Comparison of ENCODE assay signal across 8 cellular contexts in the genomic region with DNA sequence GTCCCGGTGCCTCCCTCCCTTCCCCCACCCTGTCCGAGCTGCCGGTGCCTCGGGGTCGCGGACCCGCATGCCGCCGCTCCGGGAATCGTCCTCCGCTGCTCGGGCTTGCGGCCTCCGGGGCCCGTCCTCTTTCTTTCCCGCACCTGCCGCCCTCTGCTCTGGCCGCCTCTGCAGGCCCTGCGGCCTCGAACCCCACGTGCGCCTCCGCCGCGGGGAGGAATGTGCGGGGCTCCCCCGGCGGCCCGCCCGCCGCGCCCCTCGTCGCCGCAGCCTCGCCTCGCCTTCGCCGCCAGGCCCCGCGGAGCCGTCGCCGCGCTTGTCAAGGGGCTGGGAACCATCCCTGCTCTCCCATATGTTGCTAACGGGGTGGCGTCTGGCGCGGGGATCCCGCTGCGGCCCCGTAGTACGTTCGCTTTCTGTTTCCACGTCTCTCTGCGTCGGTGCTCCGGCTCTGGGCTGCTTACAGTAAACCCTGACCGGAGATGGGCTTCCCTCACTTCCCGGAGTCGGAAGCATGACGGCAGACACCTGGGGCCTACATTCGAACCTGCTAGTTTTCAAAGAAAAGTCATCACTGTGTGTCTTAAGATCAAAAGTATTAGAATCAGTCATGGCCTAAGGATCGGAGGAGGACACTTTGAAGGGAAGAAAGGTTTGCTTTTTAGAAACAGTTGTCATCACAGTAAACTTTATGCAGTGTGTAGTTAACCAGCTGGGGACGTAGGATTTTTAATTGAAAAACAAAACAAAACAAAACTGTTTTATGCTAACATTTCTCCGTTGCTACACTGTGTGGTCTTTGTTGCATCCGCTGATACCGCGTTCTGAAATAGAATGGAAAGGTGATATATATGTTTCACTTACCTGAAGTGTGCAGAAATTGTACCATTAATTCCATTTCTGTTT.
A peak's percentile ranks its signal among the peaks of the same experiment; 100 is the strongest.
DNase-seq lines count a peak whose midpoint lies in the region; ATAC-seq, FAIRE-seq and TF ChIP-seq lines count a peak whose summit lies in the region.

No MANE protein-coding gene starts in this region.

- DNase-seq in GM12892 (ENCODE audit: insufficient read length) (peak; percentile 40), NB4 (ENCODE audit: low read depth) (peak; percentile 79), WTC11 (ENCODE audit: low spot score) (peak; percentile 52), bronchial epithelial cell (ENCODE audit: low read depth) (peak; percentile 48), islet precursor cell (peak; percentile 71), NCI-H1048 (lab: John Stamatoyannopoulos, UW) (no peak)
- peak; percentile 85 for DNase-seq in stimulated activated CD4-positive, alpha-beta T cell treated with anti-CD3 and anti-CD28 coated beads, Interleukin-15, amount 100 ng/mL, for 24 hours

- FAIRE-seq in GM12892 (lab: Jason Lieb, UNC) (no peak), bronchial epithelial cell (lab: Jason Lieb, UNC) (no peak)

- peak overlapping the region; percentile 93 for H3K4me3 Mint-ChIP-seq in WTC11

- peaks cover 7% of the 10 kb centered on the region for H3K36me3 Mint-ChIP-seq in WTC11

- H3K36me3 ChIP-seq in bronchial epithelial cell (ENCODE audit: control insufficient read depth, insufficient read depth, low read length) = no peaks in the 10 kb centered on the region

- ATAC-seq in HG02571 (IDR thresholded peaks at IDR 0.05; ENCODE audit: unreplicated experiment) = peak; percentile 50
- ATAC-seq in WTC11 = peak; percentile 36

- peak overlapping the region; percentile 97 for H3K27ac Mint-ChIP-seq in WTC11

- H3K27me3 Mint-ChIP-seq in WTC11 (ENCODE audit: low read depth) = no peaks in the 10 kb centered on the region

- H3K4me3 ChIP-seq in NB4 (ENCODE audit: low read depth, low read length) (peak overlapping the region; percentile 94), bronchial epithelial cell (ENCODE audit: low read depth, low read length) (peak overlapping the region; percentile 99)

- peaks cover 6% of the 10 kb centered on the region for H3K9me3 Mint-ChIP-seq in WTC11

- CTCF ChIA-PET in WTC11 (lab: Charles Lee) = no interaction called here

- peaks cover 43% of the 10 kb centered on the region for H3K4me1 Mint-ChIP-seq in WTC11

- TF ChIP-seq POLR2A in GM12892 (IDR thresholded peaks at IDR 0.05; ENCODE audit: low read depth, low read length) = no peak
- no peak for TF ChIP-seq POLR2A in NB4 (IDR thresholded peaks at IDR 0.05; ENCODE audit: extremely low read depth, insufficient read length)

- TF ChIP-seq CTCF in NB4 (IDR thresholded peaks at IDR 0.05; ENCODE audit: low read depth, low read length) = no peak
- no peak for TF ChIP-seq CTCF in WTC11 (IDR thresholded peaks at IDR 0.05)
- TF ChIP-seq CTCF in bronchial epithelial cell (IDR thresholded peaks at IDR 0.05; ENCODE audit: insufficient read depth, low read length, severe bottlenecking) = no peak

- POLR2A ChIA-PET in WTC11 (lab: Charles Lee) = interaction anchor here (0.6 to 1.5 kb wide), 3 partner anchors 10 to 313 kb away, joined by 3 to 6 read pairs (median 3); a partner anchor contains a TSS

- H3K27me3 ChIP-seq in bronchial epithelial cell (ENCODE audit: control insufficient read depth, insufficient read depth, low read length) = no peaks in the 10 kb centered on the region

TF ChIP-seq in WTC11, 78 proteins besides CTCF, POLR2A, EP300 and RAD21 (continues in another document):
- TF ChIP-seq, protein P1, sequence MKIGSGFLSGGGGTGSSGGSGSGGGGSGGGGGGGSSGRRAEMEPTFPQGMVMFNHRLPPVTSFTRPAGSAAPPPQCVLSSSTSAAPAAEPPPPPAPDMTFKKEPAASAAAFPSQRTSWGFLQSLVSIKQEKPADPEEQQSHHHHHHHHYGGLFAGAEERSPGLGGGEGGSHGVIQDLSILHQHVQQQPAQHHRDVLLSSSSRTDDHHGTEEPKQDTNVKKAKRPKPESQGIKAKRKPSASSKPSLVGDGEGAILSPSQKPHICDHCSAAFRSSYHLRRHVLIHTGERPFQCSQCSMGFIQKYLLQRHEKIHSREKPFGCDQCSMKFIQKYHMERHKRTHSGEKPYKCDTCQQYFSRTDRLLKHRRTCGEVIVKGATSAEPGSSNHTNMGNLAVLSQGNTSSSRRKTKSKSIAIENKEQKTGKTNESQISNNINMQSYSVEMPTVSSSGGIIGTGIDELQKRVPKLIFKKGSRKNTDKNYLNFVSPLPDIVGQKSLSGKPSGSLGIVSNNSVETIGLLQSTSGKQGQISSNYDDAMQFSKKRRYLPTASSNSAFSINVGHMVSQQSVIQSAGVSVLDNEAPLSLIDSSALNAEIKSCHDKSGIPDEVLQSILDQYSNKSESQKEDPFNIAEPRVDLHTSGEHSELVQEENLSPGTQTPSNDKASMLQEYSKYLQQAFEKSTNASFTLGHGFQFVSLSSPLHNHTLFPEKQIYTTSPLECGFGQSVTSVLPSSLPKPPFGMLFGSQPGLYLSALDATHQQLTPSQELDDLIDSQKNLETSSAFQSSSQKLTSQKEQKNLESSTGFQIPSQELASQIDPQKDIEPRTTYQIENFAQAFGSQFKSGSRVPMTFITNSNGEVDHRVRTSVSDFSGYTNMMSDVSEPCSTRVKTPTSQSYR (CRISPR knock-in tag; IDR thresholded peaks at IDR 0.05) = peak; percentile 51; the same call in 1 of the 2 replicates
- TF ChIP-seq, protein P2, sequence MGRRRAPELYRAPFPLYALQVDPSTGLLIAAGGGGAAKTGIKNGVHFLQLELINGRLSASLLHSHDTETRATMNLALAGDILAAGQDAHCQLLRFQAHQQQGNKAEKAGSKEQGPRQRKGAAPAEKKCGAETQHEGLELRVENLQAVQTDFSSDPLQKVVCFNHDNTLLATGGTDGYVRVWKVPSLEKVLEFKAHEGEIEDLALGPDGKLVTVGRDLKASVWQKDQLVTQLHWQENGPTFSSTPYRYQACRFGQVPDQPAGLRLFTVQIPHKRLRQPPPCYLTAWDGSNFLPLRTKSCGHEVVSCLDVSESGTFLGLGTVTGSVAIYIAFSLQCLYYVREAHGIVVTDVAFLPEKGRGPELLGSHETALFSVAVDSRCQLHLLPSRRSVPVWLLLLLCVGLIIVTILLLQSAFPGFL (CRISPR knock-in tag; IDR thresholded peaks at IDR 0.05; ENCODE audit: borderline replicate concordance) = no peak
- TF ChIP-seq TP53 (CRISPR knock-in tag; IDR thresholded peaks at IDR 0.05) (peak; percentile 18), IRF2 (CRISPR knock-in tag; IDR thresholded peaks at IDR 0.05; ENCODE audit: borderline replicate concordance, low read depth) (no peak), FOXJ3 (CRISPR knock-in tag; IDR thresholded peaks at IDR 0.05; ENCODE audit: borderline replicate concordance) (no peak), KAT7 (CRISPR knock-in tag; IDR thresholded peaks at IDR 0.05; ENCODE audit: borderline replicate concordance) (0 out of 2 replicates have a peak, but pooled peaks have one; percentile 60), CREM (CRISPR knock-in tag; IDR thresholded peaks at IDR 0.05) (no peak), SMAD4 (CRISPR knock-in tag; IDR thresholded peaks at IDR 0.05) (no peak), ZNF138 (CRISPR knock-in tag; conservative IDR thresholded peaks at IDR 0.05) (no peak; the same call in 1 of the 2 replicates), CBFB (CRISPR knock-in tag; IDR thresholded peaks at IDR 0.05; ENCODE audit: low read depth) (no peak)
- TF ChIP-seq, protein P3, sequence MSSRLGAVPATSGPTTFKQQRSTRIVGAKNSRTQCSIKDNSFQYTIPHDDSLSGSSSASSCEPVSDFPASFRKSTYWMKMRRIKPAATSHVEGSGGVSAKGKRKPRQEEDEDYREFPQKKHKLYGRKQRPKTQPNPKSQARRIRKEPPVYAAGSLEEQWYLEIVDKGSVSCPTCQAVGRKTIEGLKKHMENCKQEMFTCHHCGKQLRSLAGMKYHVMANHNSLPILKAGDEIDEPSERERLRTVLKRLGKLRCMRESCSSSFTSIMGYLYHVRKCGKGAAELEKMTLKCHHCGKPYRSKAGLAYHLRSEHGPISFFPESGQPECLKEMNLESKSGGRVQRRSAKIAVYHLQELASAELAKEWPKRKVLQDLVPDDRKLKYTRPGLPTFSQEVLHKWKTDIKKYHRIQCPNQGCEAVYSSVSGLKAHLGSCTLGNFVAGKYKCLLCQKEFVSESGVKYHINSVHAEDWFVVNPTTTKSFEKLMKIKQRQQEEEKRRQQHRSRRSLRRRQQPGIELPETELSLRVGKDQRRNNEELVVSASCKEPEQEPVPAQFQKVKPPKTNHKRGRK (CRISPR knock-in tag; IDR thresholded peaks at IDR 0.05; ENCODE audit: borderline replicate concordance) = no peak
- TF ChIP-seq, protein P4, sequence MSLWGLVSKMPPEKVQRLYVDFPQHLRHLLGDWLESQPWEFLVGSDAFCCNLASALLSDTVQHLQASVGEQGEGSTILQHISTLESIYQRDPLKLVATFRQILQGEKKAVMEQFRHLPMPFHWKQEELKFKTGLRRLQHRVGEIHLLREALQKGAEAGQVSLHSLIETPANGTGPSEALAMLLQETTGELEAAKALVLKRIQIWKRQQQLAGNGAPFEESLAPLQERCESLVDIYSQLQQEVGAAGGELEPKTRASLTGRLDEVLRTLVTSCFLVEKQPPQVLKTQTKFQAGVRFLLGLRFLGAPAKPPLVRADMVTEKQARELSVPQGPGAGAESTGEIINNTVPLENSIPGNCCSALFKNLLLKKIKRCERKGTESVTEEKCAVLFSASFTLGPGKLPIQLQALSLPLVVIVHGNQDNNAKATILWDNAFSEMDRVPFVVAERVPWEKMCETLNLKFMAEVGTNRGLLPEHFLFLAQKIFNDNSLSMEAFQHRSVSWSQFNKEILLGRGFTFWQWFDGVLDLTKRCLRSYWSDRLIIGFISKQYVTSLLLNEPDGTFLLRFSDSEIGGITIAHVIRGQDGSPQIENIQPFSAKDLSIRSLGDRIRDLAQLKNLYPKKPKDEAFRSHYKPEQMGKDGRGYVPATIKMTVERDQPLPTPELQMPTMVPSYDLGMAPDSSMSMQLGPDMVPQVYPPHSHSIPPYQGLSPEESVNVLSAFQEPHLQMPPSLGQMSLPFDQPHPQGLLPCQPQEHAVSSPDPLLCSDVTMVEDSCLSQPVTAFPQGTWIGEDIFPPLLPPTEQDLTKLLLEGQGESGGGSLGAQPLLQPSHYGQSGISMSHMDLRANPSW (CRISPR knock-in tag; conservative IDR thresholded peaks at IDR 0.05; ENCODE audit: low read depth) = no peak
- TF ChIP-seq, protein P5, sequence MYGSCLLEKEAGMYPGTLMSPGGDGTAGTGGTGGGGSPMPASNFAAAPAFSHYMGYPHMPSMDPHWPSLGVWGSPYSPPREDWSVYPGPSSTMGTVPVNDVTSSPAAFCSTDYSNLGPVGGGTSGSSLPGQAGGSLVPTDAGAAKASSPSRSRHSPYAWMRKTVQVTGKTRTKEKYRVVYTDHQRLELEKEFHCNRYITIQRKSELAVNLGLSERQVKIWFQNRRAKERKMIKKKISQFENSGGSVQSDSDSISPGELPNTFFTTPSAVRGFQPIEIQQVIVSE (CRISPR knock-in tag; IDR thresholded peaks at IDR 0.05; ENCODE audit: borderline replicate concordance) = no peak
